In the genomic region with DNA sequence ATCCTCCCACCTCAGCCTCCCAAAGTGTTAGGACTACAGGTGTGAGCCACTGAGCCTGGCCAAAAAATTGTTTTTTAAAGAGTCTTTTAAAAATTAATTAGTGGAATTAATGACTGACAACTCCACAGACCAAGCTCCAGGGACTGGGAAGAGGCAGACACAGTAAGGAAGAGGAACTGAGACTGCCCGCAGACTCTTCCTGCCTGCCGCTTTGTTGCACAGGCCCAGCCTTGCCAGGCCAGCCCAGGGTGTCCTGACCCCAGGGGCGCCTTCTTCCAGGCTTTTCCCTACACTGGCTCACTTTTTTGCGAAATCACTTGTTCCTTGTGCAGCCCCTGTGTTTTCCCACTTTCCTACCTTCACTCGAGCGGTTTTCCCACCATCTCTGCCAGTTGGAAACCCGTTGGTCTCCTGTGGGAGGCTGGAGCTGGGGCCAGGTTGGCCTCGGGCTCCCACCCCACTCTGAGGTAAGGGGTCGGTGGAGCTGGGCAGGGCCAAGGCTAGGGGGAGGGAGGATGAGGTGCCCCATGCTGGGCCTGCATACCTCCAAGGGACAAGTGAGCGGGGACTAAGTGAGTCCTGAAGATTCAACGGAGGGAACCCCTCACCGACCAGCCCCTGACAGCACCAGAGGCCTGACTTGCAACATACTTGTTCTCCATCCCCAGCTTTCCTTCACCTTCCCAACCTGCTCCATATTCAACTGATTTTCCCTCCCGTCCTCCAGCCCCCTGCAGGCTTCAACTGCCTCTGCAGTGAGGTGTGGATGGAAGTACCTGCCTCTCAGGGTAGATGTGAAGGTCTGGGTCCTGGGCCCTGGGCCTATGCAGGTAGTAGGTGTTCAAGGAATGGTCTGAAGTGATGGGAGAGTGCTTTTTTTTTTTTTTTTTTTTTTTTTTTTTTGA, we compare ENCODE assay signal across 16 cellular contexts. TPM values are rescaled to one million over a fixed set of nuclear protein-coding genes. Genes with fewer than 3 reads are reported as not detected.
DNase-seq lines count a peak whose midpoint lies in the region; ATAC-seq, FAIRE-seq and TF ChIP-seq lines count a peak whose summit lies in the region.
"Had no signal": no experiment of that assay in that cellular context is flagged by ENCODE, and none has a peak within 500 bp of the region (broad histone marks: within the 10 kb centered on the region; RNA-seq: fewer than 3 reads in every experiment).

No MANE protein-coding gene starts in this region.

- H3K4me3 ChIP-seq in A549 = no peak overlapping the region
- no peak overlapping the region for H3K4me3 ChIP-seq in GM23338
- no peak overlapping the region for H3K4me3 ChIP-seq in adrenal gland
- H3K4me3 ChIP-seq in HepG2 (replicated peaks in 1 of 3; ENCODE audit: insufficient read depth in 1 of 3, low read depth in 2 of 3, low read length in 3 of 3) = no peak overlapping the region
- H3K4me3 ChIP-seq in Peyer's patch = no peak overlapping the region
- H3K4me3 ChIP-seq: SJCRH30, stomach had no signal

- TF ChIP-seq CTCF in A549 (IDR thresholded peaks at IDR 0.05) (no peak), GM23338 (conservative IDR thresholded peaks at IDR 0.05; ENCODE audit: low read depth in 2 of 2) (peak; percentile 35 to 41), adrenal gland (IDR thresholded peaks at IDR 0.05) (no peak), HepG2 (CRISPR knock-in tag; IDR thresholded peaks at IDR 0.05) (0 out of 2 replicates have a peak, but pooled peaks have one; percentile 9), Peyer's patch (IDR thresholded peaks at IDR 0.05) (no peak)

- H3K4me1 Mint-ChIP-seq in GM23338 = peaks cover 5% of the 10 kb centered on the region; the same call in 2 of the 3 replicates

- H3K9me2 ChIP-seq in GM23338 (ENCODE audit: insufficient read depth) = no peaks in the 10 kb centered on the region

- peak; percentile 68 to 70; a peak in 3 of 6 replicates for ATAC-seq in A549
- ATAC-seq in GM23338 = peak; percentile 89
- peak; percentile 72 for ATAC-seq in HepG2
- no peak for ATAC-seq in left colon
- no peak for ATAC-seq in HG03095 (IDR thresholded peaks at IDR 0.05; ENCODE audit: unreplicated experiment)
- ATAC-seq: activated CD4-positive, alpha-beta T cell treated with anti-CD3 and anti-CD28 coated beads for 36 hours had no signal

- FAIRE-seq in A549 (lab: Jason Lieb, UNC) = no peak
- FAIRE-seq in HepG2 (lab: Jason Lieb, UNC) = no peak
- FAIRE-seq: G401.6, keratinocyte had no signal

- H3K4me1 ChIP-seq in A549 = no peaks in the 10 kb centered on the region
- no peaks in the 10 kb centered on the region for H3K4me1 ChIP-seq in GM23338 (ENCODE audit: insufficient read depth)
- H3K4me1 ChIP-seq in adrenal gland (replicated peaks in 1 of 2) = peaks cover 0 to 6% of the 10 kb centered on the region in 2 donors
- H3K4me1 ChIP-seq in HepG2 (ENCODE audit: insufficient read depth, low read length) = peaks cover 50% of the 10 kb centered on the region
- H3K4me1 ChIP-seq in Peyer's patch = no peaks in the 10 kb centered on the region
- H3K4me1 ChIP-seq: SJCRH30 had no signal

- H3K9ac ChIP-seq in HepG2 (ENCODE audit: insufficient read depth, low read depth, low read length) = no peak overlapping the region

- POLR2A ChIA-PET in A549 (lab: Yijun Ruan, JAX) (no interaction called here), HepG2 (lab: Yijun Ruan, JAX) (no interaction called here)

- DNase-seq in A549 (ENCODE audit: low read depth in 1 of 2, low spot score in 1 of 2) (peak; percentile 13 to 28), GM23338 (ENCODE audit: low spot score) (peak; percentile 72), adrenal gland (peak in 4 of 7 donors; percentile 25 to 58 (median 39)), HepG2 (ENCODE audit: low spot score) (peak; percentile 31), left colon (no peak), NCI-H1092 treated with DMSO at 0.1 percent for 48 hours (lab: John Stamatoyannopoulos, UW) (no peak), Peyer's patch (no peak)
- DNase-seq: activated CD4-positive, alpha-beta T cell treated with anti-CD3 and anti-CD28 coated beads for 36 hours; activated naive CD4-positive, alpha-beta T cell treated with anti-CD3 and anti-CD28 coated beads for 36 hours; SJCRH30; stimulated activated CD4-positive, alpha-beta T cell treated with anti-CD3 and anti-CD28 coated beads, Interleukin-2, amount 100 ng/mL, for 24 hours had no signal

- no peaks in the 10 kb centered on the region for H3K36me3 ChIP-seq in GM23338 (ENCODE audit: insufficient read depth)
- H3K36me3 ChIP-seq in adrenal gland (replicated peaks in 1 of 2) = no peaks in the 10 kb centered on the region
- no peaks in the 10 kb centered on the region for H3K36me3 ChIP-seq in HepG2 (replicated peaks in 1 of 2; ENCODE audit: control insufficient read depth in 1 of 2, insufficient read depth in 2 of 2, low read length in 2 of 2)
- no peaks in the 10 kb centered on the region for H3K36me3 ChIP-seq in Peyer's patch
- H3K36me3 ChIP-seq: SJCRH30, stomach had no signal

- H3K9me3 ChIP-seq in A549 (no peaks in the 10 kb centered on the region), adrenal gland (replicated peaks in 1 of 3) (no peaks in the 10 kb centered on the region), HepG2 (ENCODE audit: low read length) (no peaks in the 10 kb centered on the region), Peyer's patch (no peaks in the 10 kb centered on the region)
- H3K9me3 ChIP-seq: SJCRH30, stomach had no signal

- TF ChIP-seq POLR2A in A549 (IDR thresholded peaks at IDR 0.05; ENCODE audit: low read length) (no peak), adrenal gland (IDR thresholded peaks at IDR 0.05) (no peak), HepG2 (IDR thresholded peaks at IDR 0.05; ENCODE audit: insufficient read depth in 1 of 2, low read depth in 2 of 2, low read length in 2 of 2) (no peak), Peyer's patch (IDR thresholded peaks at IDR 0.05) (no peak)

- no peak overlapping the region for H3K4me3 Mint-ChIP-seq in GM23338
- H3K4me3 Mint-ChIP-seq: activated CD4-positive, alpha-beta T cell treated with anti-CD3 and anti-CD28 coated beads for 36 hours; activated naive CD4-positive, alpha-beta T cell treated with anti-CD3 and anti-CD28 coated beads for 36 hours; neural crest cell had no signal

- intact Hi-C loops in adrenal gland (cut with DNase I) (no loop called here), HepG2 (cut with micrococcal nuclease; ENCODE audit: unreplicated experiment) (no loop called here), left colon (cut with DNase I, micrococcal nuclease) (no loop called here)

- no peaks in the 10 kb centered on the region for H3K9me3 Mint-ChIP-seq in GM23338
- H3K9me3 Mint-ChIP-seq: activated naive CD4-positive, alpha-beta T cell treated with anti-CD3 and anti-CD28 coated beads for 36 hours; neural crest cell had no signal

- in situ Hi-C loops in HepG2 (cut with HindIII; ENCODE audit: extremely low pct_ligation_motif_present, low pct_unique_long_range_greater_than_20kb) = no loop called here

- H2AFZ ChIP-seq in GM23338 (no peak overlapping the region), HepG2 (ENCODE audit: low read length) (no peak overlapping the region)

- H3K27me3 Mint-ChIP-seq in GM23338 (ENCODE audit: insufficient read depth, low read depth, poor library complexity) = peaks cover 2% of the 10 kb centered on the region
- H3K27me3 Mint-ChIP-seq: activated CD4-positive, alpha-beta T cell treated with anti-CD3 and anti-CD28 coated beads for 36 hours had no signal

- H3K4me2 ChIP-seq in A549 = no peak overlapping the region
- H3K4me2 ChIP-seq in GM23338 = no peak overlapping the region
- H3K4me2 ChIP-seq in HepG2 (ENCODE audit: low read depth, low read length) = no peak overlapping the region; the same call in 1 of the 2 replicates

- H3K27me3 ChIP-seq in GM23338 (ENCODE audit: insufficient read depth) (no peaks in the 10 kb centered on the region), adrenal gland (no peaks in the 10 kb centered on the region), HepG2 (ENCODE audit: control insufficient read depth in 1 of 2, insufficient read depth in 2 of 2, low read length in 2 of 2) (no peaks in the 10 kb centered on the region), Peyer's patch (no peaks in the 10 kb centered on the region)
- H3K27me3 ChIP-seq: SJCRH30, stomach had no signal

- no peak for TF ChIP-seq RAD21 in A549 (conservative IDR thresholded peaks at IDR 0.05 in 1 of 2, IDR thresholded peaks at IDR 0.05 in 1 of 2)
- TF ChIP-seq RAD21 in HepG2 (CRISPR knock-in tag; IDR thresholded peaks at IDR 0.05) = no peak

- no peak for TF ChIP-seq EP300 in A549 (IDR thresholded peaks at IDR 0.05)
- TF ChIP-seq EP300 in HepG2 (IDR thresholded peaks at IDR 0.05; ENCODE audit: low read depth in 2 of 2, low read length in 2 of 2) = no peak
- TF ChIP-seq EP300 in HepG2 (CRISPR knock-in tag; IDR thresholded peaks at IDR 0.05; ENCODE audit: borderline replicate concordance) = no peak

- CTCF ChIA-PET in A549 (lab: Yijun Ruan, JAX) (interaction anchor here (1.2 to 1.6 kb wide), 3 partner anchors 23 to 143 kb away, joined by 3 to 5 read pairs (median 4); no protein-coding TSS in a partner anchor), HepG2 (lab: Yijun Ruan, JAX; ENCODE audit: low intra/inter-chr PET ratio, low total read pairs) (no interaction called here)

- H4K20me1 ChIP-seq in GM23338 (replicated peaks; ENCODE audit: insufficient read depth) (no peaks in the 10 kb centered on the region), HepG2 (ENCODE audit: insufficient read depth, low read length) (no peaks in the 10 kb centered on the region)

- no peak overlapping the region for H3K27ac Mint-ChIP-seq in GM23338
- H3K27ac Mint-ChIP-seq: activated CD4-positive, alpha-beta T cell treated with anti-CD3 and anti-CD28 coated beads for 36 hours; activated naive CD4-positive, alpha-beta T cell treated with anti-CD3 and anti-CD28 coated beads for 36 hours had no signal

- H3K36me3 Mint-ChIP-seq in GM23338 (ENCODE audit: low read depth) = no peaks in the 10 kb centered on the region

- no TSS peak for BruUV-seq in HepG2 (replicated peaks; lab: Mats Ljungman, UMichigan)

- H3F3A ChIP-seq in GM23338 (replicated peaks; ENCODE audit: low read depth) = no peaks in the 10 kb centered on the region

- no peak overlapping the region for H3K27ac ChIP-seq in A549
- H3K27ac ChIP-seq in GM23338 (ENCODE audit: low read depth) = no peak overlapping the region
- H3K27ac ChIP-seq in adrenal gland = peak overlapping the region in 1 of 5 donors; percentile 49
- H3K27ac ChIP-seq in HepG2 (ENCODE audit: extremely low read length, insufficient read depth, low read length) = no peak overlapping the region
- H3K27ac ChIP-seq in Peyer's patch = no peak overlapping the region
- H3K27ac ChIP-seq: SJCRH30 had no signal

- H3K79me2 ChIP-seq in GM23338 (replicated peaks; ENCODE audit: insufficient read depth) = no peaks in the 10 kb centered on the region
- H3K79me2 ChIP-seq in HepG2 (ENCODE audit: insufficient read depth, low read length) = no peaks in the 10 kb centered on the region

- WGBS in A549 (ENCODE audit: missing lambda C conversion rate) = 94% methylated on average over 12 of the region's 13 CpGs
- 79 to 89% (median 84%) methylated on average over 13 of the region's 13 CpGs for WGBS in adrenal gland, 4 donors
- WGBS in HepG2 (ENCODE audit: low lambda C conversion rate) = 76% methylated on average over 13 of the region's 13 CpGs

RNA-seq across cellular contexts. Expression of a gene that starts 23.5 kb away (rescaled TPM):
- 8.1 and 11.0 TPM in 2 replicates for polyA plus RNA-seq in A549 (2011; rRNA removed)
- 22.5 and 26.3 TPM in 2 replicates for polyA plus RNA-seq in A549 (2012; cell fraction: cytosol; rRNA removed)
- 24.9 and 27.1 TPM in 2 replicates for polyA plus RNA-seq in A549 (2012; cell fraction: nucleus; rRNA removed)
- 13.2 to 15.4 TPM (median 15.0 TPM) in 3 replicates for polyA plus RNA-seq in A549 (2017; fragmentation: RNase III; extraction: RNeasy Plus Mini Kit Qiagen cat#74134 plus additional on column Dnase treatment)
- 8.6 and 11.5 TPM in 2 replicates for polyA minus RNA-seq in A549 (2011; rRNA and poly(A)+ RNA removed)
- 5.0 and 9.0 TPM in 2 replicates for total RNA-seq in GM23338 (2014; rRNA removed; shearing (Covaris generic))
- polyA plus RNA-seq in GM23338 (2016; fragmentation: Nextera tagmentation; extraction: Ambion mirVana) = 15.9 and 17.0 TPM in 2 replicates
- total RNA-seq in adrenal gland = 10 to 100 TPM; 21.5 to 53.7 (median 33.2) TPM
- 100 to 1,000 TPM in 2 of 3 donors, 1 to 10 TPM in 1; 9.7 to 122 (median 109) TPM for polyA plus RNA-seq in adrenal gland
- total RNA-seq in HepG2 (2016; rRNA removed; fragmentation: Illumina TruSeq; extraction: Trizol) = 11.2 and 15.3 TPM in 2 replicates
- 78.6 and 81.3 TPM in 2 replicates for total RNA-seq in HepG2 (2016; cell fraction: cytosol; rRNA removed; fragmentation: Illumina TruSeq; extraction: Trizol; ENCODE audit: low read depth)
- 9.2 and 15.5 TPM in 2 replicates for total RNA-seq in HepG2 (2016; cell fraction: insoluble cytoplasmic fraction; rRNA removed; fragmentation: Illumina TruSeq; extraction: Trizol)
- total RNA-seq in HepG2 (2016; cell fraction: membrane; rRNA removed; fragmentation: Illumina TruSeq; extraction: Trizol) = 58.3 and 62.1 TPM in 2 replicates
- 7.2 and 10.1 TPM in 2 replicates for total RNA-seq in HepG2 (2016; cell fraction: nucleus; rRNA removed; fragmentation: Illumina TruSeq; extraction: Trizol)
- polyA plus RNA-seq in HepG2 (2011; rRNA removed) = 8.8 and 11.9 TPM in 2 replicates
- 9.0 and 13.2 TPM in 2 replicates for polyA plus RNA-seq in HepG2 (2011; cell fraction: cytosol; rRNA removed)
- 14.4 and 18.0 TPM in 2 replicates for polyA plus RNA-seq in HepG2 (2011; cell fraction: nucleus; rRNA removed)
- polyA plus RNA-seq in HepG2 (2012) = 3.4 and 5.5 TPM in 2 replicates
- 91.0 and 94.0 TPM in 2 replicates for polyA plus RNA-seq in HepG2 (2016; cell fraction: cytosol; fragmentation: Illumina TruSeq; extraction: Trizol; ENCODE audit: low read depth)
- 9.6 and 11.4 TPM in 2 replicates for polyA plus RNA-seq in HepG2 (2016; cell fraction: insoluble cytoplasmic fraction; fragmentation: Illumina TruSeq; extraction: Trizol; ENCODE audit: low read depth)
- polyA plus RNA-seq in HepG2 (2016; cell fraction: membrane; fragmentation: Illumina TruSeq; extraction: Trizol; ENCODE audit: low read depth) = 61.6 and 63.3 TPM in 2 replicates
- polyA plus RNA-seq in HepG2 (2016; cell fraction: nucleus; fragmentation: Illumina TruSeq; extraction: Trizol; ENCODE audit: insufficient read depth, low read depth) = 13.3 and 16.8 TPM in 2 replicates
- 13.5 and 15.5 TPM in 2 replicates for polyA minus RNA-seq in HepG2 (2011; rRNA and poly(A)+ RNA removed; ENCODE audit: low replicate concordance)
- polyA minus RNA-seq in HepG2 (2011; cell fraction: cytosol; rRNA and poly(A)+ RNA removed) = 3.9 and 4.0 TPM in 2 replicates
- 5.6 and 6.4 TPM in 2 replicates for polyA minus RNA-seq in HepG2 (2011; cell fraction: nucleus; rRNA and poly(A)+ RNA removed)
- total RNA-seq in left colon = 10 to 100 TPM in 1 of 2 donors, 1 to 10 TPM in 1; 8.2 to 11.5 TPM
- 10 to 100 TPM in 3 of 4 donors, 1 to 10 TPM in 1; 8.9 to 30.5 (median 14.9) TPM for total RNA-seq in Peyer's patch

RNA-seq across cellular contexts. Expression of a gene that starts 35.6 kb away (rescaled TPM):
- polyA plus RNA-seq in A549 (2011; rRNA removed) (119 and 127 TPM in 2 replicates), A549 (2017; fragmentation: RNase III; extraction: RNeasy Plus Mini Kit Qiagen cat#74134 plus additional on column Dnase treatment) (241 to 280 TPM (median 249 TPM) in 3 replicates), GM23338 (2016; fragmentation: Nextera tagmentation; extraction: Ambion mirVana) (1,386 and 1,411 TPM in 2 replicates), adrenal gland (10 to 100 TPM in 1 of 3 donors, 1 to 10 TPM in 2; 6.6 to 13.3 (median 7.1) TPM), HepG2 (2011; rRNA removed) (110 and 117 TPM in 2 replicates)
- polyA plus RNA-seq in A549 (2012; cell fraction: cytosol; rRNA removed) = 344 and 469 TPM in 2 replicates
- 259 and 338 TPM in 2 replicates for polyA plus RNA-seq in A549 (2012; cell fraction: nucleus; rRNA removed)
- polyA minus RNA-seq in A549 (2011; rRNA and poly(A)+ RNA removed) = 88.2 and 109 TPM in 2 replicates
- 1,700 and 2,052 TPM in 2 replicates for total RNA-seq in GM23338 (2014; rRNA removed; shearing (Covaris generic))
- total RNA-seq in adrenal gland (10 to 100 TPM in 6 of 8 donors, 1 to 10 TPM in 2; 3.6 to 27.0 (median 12.7) TPM), HepG2 (2016; rRNA removed; fragmentation: Illumina TruSeq; extraction: Trizol) (145 and 150 TPM in 2 replicates), left colon (100 to 1,000 TPM; 116 to 152 TPM), Peyer's patch (100 to 1,000 TPM in 1 of 4 donors, 10 to 100 TPM in 3; 71.3 to 102 (median 90.7) TPM)
- 82.4 and 94.2 TPM in 2 replicates for total RNA-seq in HepG2 (2016; cell fraction: cytosol; rRNA removed; fragmentation: Illumina TruSeq; extraction: Trizol; ENCODE audit: low read depth)
- 136 and 144 TPM in 2 replicates for total RNA-seq in HepG2 (2016; cell fraction: insoluble cytoplasmic fraction; rRNA removed; fragmentation: Illumina TruSeq; extraction: Trizol)
- total RNA-seq in HepG2 (2016; cell fraction: membrane; rRNA removed; fragmentation: Illumina TruSeq; extraction: Trizol) = 218 and 242 TPM in 2 replicates
- total RNA-seq in HepG2 (2016; cell fraction: nucleus; rRNA removed; fragmentation: Illumina TruSeq; extraction: Trizol) = 54.7 and 67.6 TPM in 2 replicates
- polyA plus RNA-seq in HepG2 (2011; cell fraction: cytosol; rRNA removed) = 75.3 and 119 TPM in 2 replicates
- 94.8 and 98.5 TPM in 2 replicates for polyA plus RNA-seq in HepG2 (2011; cell fraction: nucleus; rRNA removed)
- polyA plus RNA-seq in HepG2 (2012) = 124 and 156 TPM in 2 replicates
- 263 TPM in 2 replicates for polyA plus RNA-seq in HepG2 (2016; cell fraction: cytosol; fragmentation: Illumina TruSeq; extraction: Trizol; ENCODE audit: low read depth)
- 365 and 450 TPM in 2 replicates for polyA plus RNA-seq in HepG2 (2016; cell fraction: insoluble cytoplasmic fraction; fragmentation: Illumina TruSeq; extraction: Trizol; ENCODE audit: low read depth)
- polyA plus RNA-seq in HepG2 (2016; cell fraction: membrane; fragmentation: Illumina TruSeq; extraction: Trizol; ENCODE audit: low read depth) = 531 and 581 TPM in 2 replicates
- polyA plus RNA-seq in HepG2 (2016; cell fraction: nucleus; fragmentation: Illumina TruSeq; extraction: Trizol; ENCODE audit: insufficient read depth, low read depth) = 216 and 222 TPM in 2 replicates
- 74.1 and 108 TPM in 2 replicates for polyA minus RNA-seq in HepG2 (2011; rRNA and poly(A)+ RNA removed; ENCODE audit: low replicate concordance)
- polyA minus RNA-seq in HepG2 (2011; cell fraction: cytosol; rRNA and poly(A)+ RNA removed) = 75.7 and 94.8 TPM in 2 replicates
- 17.0 and 21.0 TPM in 2 replicates for polyA minus RNA-seq in HepG2 (2011; cell fraction: nucleus; rRNA and poly(A)+ RNA removed)

Comparison
In these comparisons a context has a peak if more than half of its experiments do, and no peak if none do; other contexts are left out.
1. ATAC-seq: peak in A549 (2 of 2), GM23338 (single experiment) and HepG2 (single experiment); none in left colon (single experiment) and HG03095 (single experiment).
2. DNase-seq: peak in A549 (2 of 2), GM23338 (single experiment), adrenal gland (4 of 7) and HepG2 (single experiment); none in left colon (0 of 2), NCI-H1092 treated with DMSO at 0.1 percent for 48 hours (single experiment) and Peyer's patch (0 of 3).
3. CTCF ChIP-seq: peak in GM23338 (2 of 2) and HepG2 (single experiment); none in A549 (single experiment), adrenal gland (0 of 6) and Peyer's patch (0 of 6).